8 cellular contexts compared by ENCODE assay signal in the genomic region with DNA sequence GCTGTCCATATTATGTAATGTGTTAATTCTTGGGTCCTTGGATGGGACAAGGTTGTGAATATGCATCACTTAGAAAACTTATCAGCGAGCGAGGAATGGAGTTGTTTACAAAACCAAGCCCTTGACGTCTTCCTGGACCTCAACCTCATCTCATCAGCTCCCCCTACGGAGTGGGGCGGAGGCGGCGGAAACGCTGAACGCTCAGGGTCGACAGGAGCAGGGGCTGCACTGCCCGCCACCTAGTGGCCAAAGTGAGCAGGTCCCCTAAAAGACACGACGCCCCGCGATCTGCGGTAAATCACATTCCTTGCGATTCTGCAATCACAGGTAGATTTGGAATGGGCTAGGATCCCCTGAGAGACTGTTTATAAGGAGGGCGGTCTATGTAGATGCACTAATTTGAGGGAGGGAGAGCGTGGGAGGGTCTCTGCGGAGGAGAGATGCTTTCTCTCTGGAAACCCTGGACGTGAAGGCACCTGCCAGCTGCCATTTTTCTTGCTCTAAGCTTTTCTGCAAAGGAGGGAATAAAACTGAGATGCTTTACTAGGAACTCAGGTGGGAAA. TPM values are rescaled to one million over a fixed set of nuclear protein-coding genes. Genes with fewer than 3 reads are reported as not detected.
A peak's percentile ranks its signal among the peaks of the same experiment; 100 is the strongest.
DNase-seq lines count a peak whose midpoint lies in the region; ATAC-seq, FAIRE-seq and TF ChIP-seq lines count a peak whose summit lies in the region.

No MANE protein-coding gene starts in this region.

- DNase-seq in GM12865 (ENCODE audit: low read depth) (peak; percentile 94), NCI-H2227 treated with DMSO at 0.1 percent for 48 hours (lab: John Stamatoyannopoulos, UW) (peak; percentile 77), bronchial epithelial cell (ENCODE audit: low read depth) (peak; percentile 47), left kidney (ENCODE audit: low read depth, low spot score) (peak; percentile 90)
- peak; percentile 85 for DNase-seq in stimulated activated CD4-positive, alpha-beta T cell treated with anti-CD3 and anti-CD28 coated beads, Interleukin-2, amount 100 ng/mL, for 4 hours (ENCODE audit: low read depth)

- TF ChIP-seq CTCF in GM12865 (IDR thresholded peaks at IDR 0.05; ENCODE audit: insufficient read depth, low read depth, low read length, missing control alignments) (peak; percentile 99), WI38 (IDR thresholded peaks at IDR 0.05; ENCODE audit: low read depth, low read length) (peak; percentile 92), bronchial epithelial cell (IDR thresholded peaks at IDR 0.05; ENCODE audit: insufficient read depth, low read length, severe bottlenecking) (peak; percentile 97)

- FAIRE-seq in bronchial epithelial cell (lab: Jason Lieb, UNC): no peak

- no peaks in the 10 kb centered on the region for H3K27me3 ChIP-seq in bronchial epithelial cell (ENCODE audit: control insufficient read depth, insufficient read depth, low read length)

- ATAC-seq in HG03097 (IDR thresholded peaks at IDR 0.05; ENCODE audit: low FRiP score, unreplicated experiment) (peak; percentile 43), GM21360 (IDR thresholded peaks at IDR 0.05; ENCODE audit: unreplicated experiment) (no peak)

- H3K36me3 ChIP-seq in bronchial epithelial cell (ENCODE audit: control insufficient read depth, insufficient read depth, low read length): no peaks in the 10 kb centered on the region

- H3K4me3 ChIP-seq in GM12865 (ENCODE audit: low read depth, low read length) (peak overlapping the region; percentile 16), WI38 (ENCODE audit: low read depth, low read length) (no peak overlapping the region), bronchial epithelial cell (ENCODE audit: low read depth, low read length) (no peak overlapping the region)

RNA-seq across cellular contexts. Expression of a gene that starts 5.4 kb away (rescaled TPM):
- total RNA-seq in bronchial epithelial cell: 0.26 and 0.90 TPM in 2 replicates

RNA-seq across cellular contexts. Expression of a gene that starts 27.7 kb away (rescaled TPM):
- total RNA-seq in bronchial epithelial cell: not detected in 2 replicates

RNA-seq across cellular contexts. Expression of a gene that starts 53.1 kb away (rescaled TPM):
- total RNA-seq in bronchial epithelial cell: under 0.01 and 0.90 TPM in 2 replicates
